Comparison of ENCODE assay signal across 8 cellular contexts in genomic region chr7:50450691-50451051, GRCh38. TPM values are rescaled to one million over a fixed set of nuclear protein-coding genes. Genes with fewer than 3 reads are reported as not detected.
DNase-seq lines count a peak whose midpoint lies in the region; ATAC-seq, FAIRE-seq and TF ChIP-seq lines count a peak whose summit lies in the region.

No MANE protein-coding gene starts in this region.

- peaks cover 5% of the 10 kb centered on the region for H3K27me3 ChIP-seq in fibroblast of lung (ENCODE audit: control insufficient read depth, insufficient read depth, low read length)
- no peaks in the 10 kb centered on the region for H3K27me3 ChIP-seq in pancreas

- no peaks in the 10 kb centered on the region for H3K36me3 ChIP-seq in fibroblast of lung (ENCODE audit: control insufficient read depth, insufficient read depth, low read length)
- peaks cover 0 to 7% (median 4%) of the 10 kb centered on the region in 3 donors for H3K36me3 ChIP-seq in pancreas

- peak overlapping the region; percentile 71 for H3K4me2 ChIP-seq in fibroblast of lung (ENCODE audit: extremely low read depth, insufficient read depth, low read length)

- H4K20me1 ChIP-seq in fibroblast of lung (ENCODE audit: control insufficient read depth, extremely low read depth, insufficient read depth, low read length) = no peaks in the 10 kb centered on the region

- H3K9ac ChIP-seq in fibroblast of lung (ENCODE audit: insufficient read depth, low read length) = no peak overlapping the region

- peak; percentile 3 for ATAC-seq in GM18508 (IDR thresholded peaks at IDR 0.05; ENCODE audit: insufficient read depth, unreplicated experiment)
- ATAC-seq in HG03342 (IDR thresholded peaks at IDR 0.05; ENCODE audit: unreplicated experiment) = peak; percentile 19
- ATAC-seq in pancreas = peak; percentile 36 to 58 (median 52)

- H3K27ac ChIP-seq in fibroblast of lung (ENCODE audit: insufficient read depth, low read length) = peak overlapping the region; percentile 87
- H3K27ac ChIP-seq in pancreas = peak overlapping the region; percentile 39 to 67 (median 62)

- WGBS in pancreas, 2 donors = 8 to 25% methylated on average over 24 of the region's 24 CpGs

- peak overlapping the region; percentile 93 for H2AFZ ChIP-seq in fibroblast of lung (ENCODE audit: low read length)

- H3K9me3 ChIP-seq in fibroblast of lung (ENCODE audit: control insufficient read depth, insufficient read depth, low read depth, low read length) (no peaks in the 10 kb centered on the region), pancreas (no peaks in the 10 kb centered on the region)

- no peak for TF ChIP-seq CTCF in fibroblast of lung (conservative IDR thresholded peaks at IDR 0.05 in 1 of 2, IDR thresholded peaks at IDR 0.05 in 1 of 2; ENCODE audit: low read depth in 1 of 2, low read length in 2 of 2)
- no peak for TF ChIP-seq CTCF in pancreas (IDR thresholded peaks at IDR 0.05)

- intact Hi-C loops in pancreas (cut with DNase I) = no loop called here

- DNase-seq in activated CD4-positive, alpha-beta T cell treated with anti-CD3 and anti-CD28 coated beads, Interleukin-2, amount 50 U/mL, for 1 hour = peak; percentile 7
- DNase-seq in fibroblast of lung (ENCODE audit: low read depth in 2 of 2) (no peak), pancreas (peak in 5 of 6 donors; percentile 11 to 73 (median 38)), HPDE6-E6E7 (ENCODE audit: extremely low spot score) (no peak), amniotic stem cell (lab: John Stamatoyannopoulos, UW) (no peak), A172 (ENCODE audit: low spot score) (no peak)

- H3K4me1 ChIP-seq in fibroblast of lung (ENCODE audit: control insufficient read depth, extremely low read depth, insufficient read depth, low read length) (no peaks in the 10 kb centered on the region), pancreas (peaks cover 0 to 5% (median 0%) of the 10 kb centered on the region in 3 donors)

- FAIRE-seq in pancreas (lab: Jason Lieb, UNC) = no peak

- H3K79me2 ChIP-seq in fibroblast of lung (ENCODE audit: control insufficient read depth, insufficient read depth, low read length) = peaks cover 8% of the 10 kb centered on the region

- H3K4me3 ChIP-seq in fibroblast of lung (replicated peaks in 1 of 4; ENCODE audit: control extremely low read depth in 1 of 4, insufficient read depth in 1 of 4, low read depth in 3 of 4, low read length in 4 of 4) (peak overlapping the region; percentile 75 to 88 (median 88)), pancreas (peak overlapping the region; percentile 44 to 85 (median 78))

RNA-seq across cellular contexts. Expression of gene FIGNL1, which starts 0.5 kb away (rescaled TPM):
- total RNA-seq in fibroblast of lung (5.9 and 6.4 TPM in 2 replicates), pancreas (1 to 10 TPM; 1.3 to 3.5 (median 2.4) TPM)
- polyA plus RNA-seq in fibroblast of lung (8.2 and 20.9 TPM in 2 replicates), pancreas (1 to 10 TPM; 2.9 to 4.1 TPM)
- polyA plus RNA-seq in fibroblast of lung (2012) = 6.0 and 13.5 TPM in 2 replicates
- 5.3 and 6.6 TPM in 2 replicates for polyA minus RNA-seq in fibroblast of lung (ENCODE audit: low replicate concordance)
- total RNA-seq in A172 (2014; rRNA removed; shearing (Covaris generic)) = 2.6 and 3.6 TPM in 2 replicates

Comparison
In these comparisons a context has a peak if more than half of its experiments do, and no peak if none do; other contexts are left out.
1. DNase-seq: peak in activated CD4-positive, alpha-beta T cell treated with anti-CD3 and anti-CD28 coated beads, Interleukin-2, amount 50 U/mL, for 1 hour (single experiment) and pancreas (5 of 6); none in fibroblast of lung (0 of 2), HPDE6-E6E7 (single experiment), amniotic stem cell (single experiment) and A172 (single experiment).
2. Peak in every context shown above with its lines, with median percentiles within 50 percentile points of each other: ATAC-seq.